14 cellular contexts compared by ENCODE assay signal in genomic region chr14:95340201-95340697, GRCh38. TPM values are rescaled to one million over a fixed set of nuclear protein-coding genes. Genes with fewer than 3 reads are reported as not detected.
DNase-seq lines count a peak whose midpoint lies in the region; ATAC-seq and TF ChIP-seq lines count a peak whose summit lies in the region.
"Had no signal": no experiment of that assay in that cellular context is flagged by ENCODE, and none has a peak within 500 bp of the region (broad histone marks: within the 10 kb centered on the region; RNA-seq: fewer than 3 reads in every experiment).

No MANE protein-coding gene starts in this region.

- H3K4me3 ChIP-seq in body of pancreas (no peak overlapping the region), testis (no peak overlapping the region)
- H3K4me3 ChIP-seq: thoracic aorta had no signal

- peak; percentile 86 for ATAC-seq in body of pancreas
- ATAC-seq in stimulated activated memory B cell treated with anti-CD40 and anti-IgM and Interleukin-4, amounts not matched to agents 10 μg/mL and 1 μg/mL and 100 μg/mL, for 72 hours, result no peak

- H3K27me3 Mint-ChIP-seq in stimulated activated memory B cell treated with anti-CD40 and anti-IgM and Interleukin-4, amounts not matched to agents 10 μg/mL and 1 μg/mL and 100 μg/mL, for 72 hours, result peaks cover 22% of the 10 kb centered on the region

- H3K9me3 ChIP-seq in body of pancreas (no peaks in the 10 kb centered on the region), testis (no peaks in the 10 kb centered on the region)
- H3K9me3 ChIP-seq: thoracic aorta had no signal

- peak overlapping the region; percentile 91 to 99 (median 96) for H3K27ac ChIP-seq in body of pancreas
- H3K27ac ChIP-seq in testis, result no peak overlapping the region
- H3K27ac ChIP-seq: thoracic aorta had no signal

- TF ChIP-seq CTCF in body of pancreas (IDR thresholded peaks at IDR 0.05) (no peak), testis (IDR thresholded peaks at IDR 0.05) (no peak)

- H3K27me3 ChIP-seq in body of pancreas (no peaks in the 10 kb centered on the region), testis (no peaks in the 10 kb centered on the region)

- DNase-seq in DMS 273 (lab: John Stamatoyannopoulos, UW; ENCODE audit: unreplicated experiment) (peak; percentile 74), DMS 273 treated with DMSO at 0.1 percent for 48 hours (lab: John Stamatoyannopoulos, UW) (no peak), body of pancreas (peak; percentile 98 to 99 (median 98)), kidney tubule cell (ENCODE audit: low spot score) (peak; percentile 51), testis (peak; percentile 85), DMS79 (lab: John Stamatoyannopoulos, UW) (no peak)
- no peak for DNase-seq in activated naive CD4-positive, alpha-beta T cell treated with anti-CD3 and anti-CD28 coated beads, Interleukin-2, amount 50 U/mL, for 16 hours
- DNase-seq: 8988T, immature natural killer cell, NCI-H146, NCI-H510A treated with DMSO at 0.1 percent for 48 hours had no signal

- H3K9me3 Mint-ChIP-seq in stimulated activated memory B cell treated with anti-CD40 and anti-IgM and Interleukin-4, amounts not matched to agents 10 μg/mL and 1 μg/mL and 100 μg/mL, for 72 hours, result peaks cover 3% of the 10 kb centered on the region
- H3K9me3 Mint-ChIP-seq: activated naive CD4-positive, alpha-beta T cell treated with anti-CD3 and anti-CD28 coated beads, Interleukin-2, amount 50 U/mL, for 24 hours had no signal

- 8 to 20% methylated on average over 6 to 8 of the region's 8 CpGs for WGBS in body of pancreas, 2 donors
- WGBS in testis, 2 donors, result 21 to 45% methylated on average over 8 of the region's 8 CpGs

- peaks cover 7% of the 10 kb centered on the region for H3K4me1 Mint-ChIP-seq in stimulated activated memory B cell treated with anti-CD40 and anti-IgM and Interleukin-4, amounts not matched to agents 10 μg/mL and 1 μg/mL and 100 μg/mL, for 72 hours
- H3K4me1 Mint-ChIP-seq: activated naive CD4-positive, alpha-beta T cell treated with anti-CD3 and anti-CD28 coated beads, Interleukin-2, amount 50 U/mL, for 24 hours; immature natural killer cell had no signal

- no peak overlapping the region for H3K4me3 Mint-ChIP-seq in stimulated activated memory B cell treated with anti-CD40 and anti-IgM and Interleukin-4, amounts not matched to agents 10 μg/mL and 1 μg/mL and 100 μg/mL, for 72 hours
- H3K4me3 Mint-ChIP-seq: activated naive CD4-positive, alpha-beta T cell treated with anti-CD3 and anti-CD28 coated beads, Interleukin-2, amount 50 U/mL, for 24 hours; immature natural killer cell had no signal

- TF ChIP-seq POLR2A in body of pancreas (IDR thresholded peaks at IDR 0.05), result peak in 2 of 3 donors; percentile 68 to 70
- TF ChIP-seq POLR2A in testis (IDR thresholded peaks at IDR 0.05), result no peak

- H3K36me3 Mint-ChIP-seq in stimulated activated memory B cell treated with anti-CD40 and anti-IgM and Interleukin-4, amounts not matched to agents 10 μg/mL and 1 μg/mL and 100 μg/mL, for 72 hours, result no peaks in the 10 kb centered on the region
- H3K36me3 Mint-ChIP-seq: activated naive CD4-positive, alpha-beta T cell treated with anti-CD3 and anti-CD28 coated beads, Interleukin-2, amount 50 U/mL, for 24 hours; immature natural killer cell had no signal

- H3K4me1 ChIP-seq in body of pancreas, result peaks cover 64% of the 10 kb centered on the region
- H3K4me1 ChIP-seq in testis, result no peaks in the 10 kb centered on the region

- H3K27ac Mint-ChIP-seq in stimulated activated memory B cell treated with anti-CD40 and anti-IgM and Interleukin-4, amounts not matched to agents 10 μg/mL and 1 μg/mL and 100 μg/mL, for 72 hours, result no peak overlapping the region
- H3K27ac Mint-ChIP-seq: activated naive CD4-positive, alpha-beta T cell treated with anti-CD3 and anti-CD28 coated beads, Interleukin-2, amount 50 U/mL, for 24 hours; immature natural killer cell had no signal

- intact Hi-C loops in body of pancreas (cut with DNase I) (no loop called here), testis (cut with DNase I; ENCODE audit: low total_unique reads) (no loop called here)

- H3K36me3 ChIP-seq in body of pancreas (replicated peaks in 1 of 2; ENCODE audit: insufficient read depth in 1 of 2, low read depth in 2 of 2) (no peaks in the 10 kb centered on the region), testis (ENCODE audit: low read depth, missing control alignments) (no peaks in the 10 kb centered on the region)
- H3K36me3 ChIP-seq: thoracic aorta had no signal

RNA-seq across cellular contexts. Expression of gene CLMN, which starts 20.5 kb away (rescaled TPM):
- total RNA-seq in body of pancreas (10 to 100 TPM; 53.7 to 54.7 TPM), testis (10 to 100 TPM; 35.9 to 68.0 TPM)
- 134 TPM for polyA plus RNA-seq in testis (ENCODE audit: insufficient read depth, low read depth, low replicate concordance)

Comparison
In these comparisons a context has a peak if more than half of its experiments do, and no peak if none do; other contexts are left out.
1. DNase-seq: peak in DMS 273 (single experiment), body of pancreas (4 of 4), kidney tubule cell (single experiment) and testis (single experiment); none in DMS 273 treated with DMSO at 0.1 percent for 48 hours (single experiment), DMS79 (single experiment) and activated naive CD4-positive, alpha-beta T cell treated with anti-CD3 and anti-CD28 coated beads, Interleukin-2, amount 50 U/mL, for 16 hours (single experiment).
2. H3K27ac ChIP-seq: peak in body of pancreas (4 of 4); none in testis (0 of 2).